ENCODE assay signal across 29 cellular contexts in the genomic region with DNA sequence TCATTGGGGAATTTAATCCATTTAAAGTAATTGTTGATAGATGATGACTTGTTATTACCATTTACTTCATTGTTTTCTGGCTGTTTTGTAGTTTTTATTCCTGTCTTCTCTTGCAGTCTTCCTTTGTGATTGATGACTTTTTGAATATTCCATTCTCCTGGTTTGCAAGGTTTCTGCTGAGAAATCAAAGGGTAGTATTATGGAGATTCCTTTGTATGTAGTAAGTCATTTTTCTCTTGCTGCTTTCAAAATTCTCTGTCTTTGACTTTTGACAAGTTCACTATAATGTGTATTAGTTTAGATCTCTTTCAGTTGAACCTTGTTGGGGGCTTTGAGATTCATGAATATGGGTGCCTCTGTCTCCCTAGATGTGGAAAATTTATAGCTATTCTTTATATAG.
"Had no signal": no experiment of that assay in that cellular context is flagged by ENCODE, and none has a peak within 500 bp of the region (broad histone marks: within the 10 kb centered on the region; RNA-seq: fewer than 3 reads in every experiment).

No MANE protein-coding gene starts in this region.

- H3K36me3 ChIP-seq: neutrophil had no signal

- H3K27me3 ChIP-seq: esophagus squamous epithelium, heart right ventricle, neutrophil, pancreas, sigmoid colon, stomach, testis, tibial artery had no signal

- H3K9me3 ChIP-seq: testis had no signal

- H3K4me3 ChIP-seq: esophagus squamous epithelium, heart right ventricle, lung, pancreas, sigmoid colon, stomach, testis, tibial artery had no signal

- ATAC-seq: heart right ventricle; left ventricle myocardium superior; natural killer cell; pancreas; stimulated activated effector memory CD8-positive, alpha-beta T cell treated with anti-CD3 and anti-CD28 coated beads, Interleukin-12 subunit alpha, Interleukin-12 subunit beta, amount 100 ng/mL, for 72 hours had no signal

- DNase-seq: cerebellar nuclear complex; cortex of kidney; effector CD4-positive, alpha-beta T cell; erythroblast; esophagus squamous epithelium; foreskin melanocyte; glutamatergic neuron; heart right ventricle; hippocampal formation; immature natural killer cell; islet precursor cell; kidney glomerular epithelial cell; left ventricle myocardium superior; natural killer cell; pancreas; sigmoid colon; stimulated activated CD4-positive, alpha-beta T cell treated with anti-CD3 and anti-CD28 coated beads, Interleukin-2, amount 100 ng/mL, for 24 hours; stimulated activated CD4-positive, alpha-beta T cell treated with anti-CD3 and anti-CD28 coated beads, Interleukin-4, amount 100 ng/mL, for 24 hours; stimulated activated naive CD4-positive, alpha-beta T cell treated with Interleukin-2 at 50 U/mL for 16 hours; stomach; substantia nigra; testis; tibial artery had no signal

- H3K4me1 ChIP-seq: pancreas had no signal

- H3K4me1 Mint-ChIP-seq: stimulated activated effector memory CD8-positive, alpha-beta T cell treated with anti-CD3 and anti-CD28 coated beads, Interleukin-12 subunit alpha, Interleukin-12 subunit beta, amount 100 ng/mL, for 72 hours had no signal

- H3K27ac ChIP-seq: esophagus squamous epithelium, heart right ventricle, neutrophil, pancreas, sigmoid colon, stomach, testis, tibial artery had no signal

- H3K27me3 Mint-ChIP-seq: memory B cell, progenitor cell of endocrine pancreas, type B pancreatic cell had no signal

- H3K27ac Mint-ChIP-seq: immature natural killer cell; memory B cell; progenitor cell of endocrine pancreas; stimulated activated effector memory CD8-positive, alpha-beta T cell treated with anti-CD3 and anti-CD28 coated beads, Interleukin-12 subunit alpha, Interleukin-12 subunit beta, amount 100 ng/mL, for 72 hours; type B pancreatic cell had no signal

- H3K4me3 Mint-ChIP-seq: memory B cell; natural killer cell; stimulated activated effector memory CD8-positive, alpha-beta T cell treated with anti-CD3 and anti-CD28 coated beads, Interleukin-12 subunit alpha, Interleukin-12 subunit beta, amount 100 ng/mL, for 72 hours; type B pancreatic cell had no signal
